Comparison of ENCODE assay signal across 20 cellular contexts in the genomic region with DNA sequence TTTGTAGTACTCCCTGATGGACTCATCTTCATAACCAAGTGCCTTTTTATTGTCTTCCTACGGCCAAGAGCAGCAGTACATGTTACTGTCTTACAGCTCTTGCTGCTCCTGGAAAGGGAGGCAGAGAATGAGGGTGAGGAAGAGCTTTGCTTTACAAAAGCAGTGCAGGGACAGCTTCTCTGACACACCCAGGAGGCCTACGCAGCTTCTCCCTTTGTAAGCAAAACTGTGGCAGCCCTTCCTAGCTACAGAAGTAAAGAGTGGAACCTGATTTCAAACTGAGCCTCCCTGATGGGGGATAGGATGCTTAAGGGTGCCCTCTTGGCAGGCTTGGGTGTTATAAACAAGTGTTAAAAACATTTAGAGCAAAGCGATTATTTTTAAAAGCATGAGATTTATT. TPM values are rescaled to one million over a fixed set of nuclear protein-coding genes. Genes with fewer than 3 reads are reported as not detected.
DNase-seq lines count a peak whose midpoint lies in the region; ATAC-seq lines count a peak whose summit lies in the region.
"Had no signal": no experiment of that assay in that cellular context is flagged by ENCODE, and none has a peak within 500 bp of the region (broad histone marks: within the 10 kb centered on the region; RNA-seq: fewer than 3 reads in every experiment).

No MANE protein-coding gene starts in this region.

- peaks cover 0 to 1% of the 10 kb centered on the region in 2 donors for H3K4me1 ChIP-seq in neuronal stem cell (ENCODE audit: control insufficient read depth in 2 of 2, insufficient read depth in 1 of 2, low read depth in 1 of 2, low read length in 2 of 2)
- H3K4me1 ChIP-seq: BE2C, Caco-2 had no signal

- peak; percentile 40 for DNase-seq in NCI-H1694 treated with DMSO at 0.1 percent for 48 hours (lab: John Stamatoyannopoulos, UW)
- DNase-seq in NCI-H1694 (lab: John Stamatoyannopoulos, UW): no peak
- DNase-seq in G401 (ENCODE audit: low spot score): peak; percentile 73
- peak; percentile 63 for DNase-seq in cerebellar cortex (ENCODE audit: low spot score)
- DNase-seq in neuronal stem cell (ENCODE audit: low spot score): no peak
- no peak for DNase-seq in 8988T
- no peak for DNase-seq in SIG-M5 treated with dmso at 0.1 percent for 504 hours (lab: John Stamatoyannopoulos, UW; ENCODE audit: unreplicated experiment)
- DNase-seq: BE2C; Caco-2; CD4-positive, alpha-beta T cell; DND-41; EL; GOT3; H7; HFFc6 had no signal

- no peak overlapping the region for H3K23ac ChIP-seq in neuronal stem cell (ENCODE audit: low read depth, low read length, poor library complexity)

- H2BK12ac ChIP-seq in neuronal stem cell (ENCODE audit: low read length): no peak overlapping the region

- no peak overlapping the region for H2BK15ac ChIP-seq in neuronal stem cell (ENCODE audit: low read length)

- H3K4me3 ChIP-seq in neuronal stem cell (ENCODE audit: low read length in 2 of 2): no peak overlapping the region

- no CpG with 5 or more reads among the region's 3 CpGs for WGBS in neuronal stem cell (ENCODE audit: extremely low coverage in 2 of 2, insufficient read length in 2 of 2, insufficient replicate concordance in 1 of 2), 2 donors

- H2AFZ ChIP-seq in neuronal stem cell (ENCODE audit: low read length): peak overlapping the region; percentile 9

- no peak overlapping the region for H4K91ac ChIP-seq in neuronal stem cell (ENCODE audit: low read depth, low read length, poor library complexity)

- no peak overlapping the region for H2BK5ac ChIP-seq in neuronal stem cell (ENCODE audit: low read length)

- no peaks in the 10 kb centered on the region for H3K79me1 ChIP-seq in neuronal stem cell (ENCODE audit: low read depth, low read length)

- H3K9ac ChIP-seq in neuronal stem cell (ENCODE audit: low read depth, low read length, poor library complexity): no peak overlapping the region

- H4K8ac ChIP-seq in neuronal stem cell (ENCODE audit: low read depth, low read length): no peak overlapping the region

- no peak overlapping the region for H3K27ac ChIP-seq in neuronal stem cell (replicated peaks; ENCODE audit: low read length)
- H3K27ac ChIP-seq: HL-60 had no signal

- in situ Hi-C loops in G401 (cut with HindIII; ENCODE audit: low sequenced_read_pairs): no loop called here

- H3K36me3 ChIP-seq in neuronal stem cell (replicated peaks in 1 of 2; ENCODE audit: control insufficient read depth in 2 of 2, insufficient read depth in 2 of 2, low read length in 2 of 2): no peaks in the 10 kb centered on the region
- H3K36me3 ChIP-seq: BE2C had no signal

- peaks cover 0 to 2% (median 0%) of the 10 kb centered on the region in 3 experiments for H3K27me3 ChIP-seq in neuronal stem cell (ENCODE audit: control insufficient read depth in 3 of 3, insufficient read depth in 3 of 3, low read depth in 1 of 3, low read length in 3 of 3)

- H2AK5ac ChIP-seq in neuronal stem cell (ENCODE audit: low read depth, low read length): no peak overlapping the region

- no peak for ATAC-seq in GM21390 (IDR thresholded peaks at IDR 0.05; ENCODE audit: unreplicated experiment)
- ATAC-seq: HCT116 had no signal

- no peak overlapping the region for H2BK120ac ChIP-seq in neuronal stem cell (ENCODE audit: low read depth, low read length)

- no peak overlapping the region for H3K4me2 ChIP-seq in neuronal stem cell (ENCODE audit: insufficient read depth, low read length, poor library complexity, severe bottlenecking)

- no peak overlapping the region for H3K18ac ChIP-seq in neuronal stem cell (ENCODE audit: low read length)

- H3K4ac ChIP-seq in neuronal stem cell (ENCODE audit: low read length): no peak overlapping the region

- H3K9me3 ChIP-seq in neuronal stem cell (replicated peaks in 1 of 2; ENCODE audit: control insufficient read depth in 2 of 2, insufficient read depth in 1 of 2, low read depth in 1 of 2, low read length in 2 of 2): no peaks in the 10 kb centered on the region
- H3K9me3 ChIP-seq: BE2C, Caco-2 had no signal

- H3K14ac ChIP-seq in neuronal stem cell (ENCODE audit: low read length): no peak overlapping the region

RNA-seq across cellular contexts. Expression of a gene that starts 18.6 kb away (rescaled TPM):
- total RNA-seq in G401 (2014; rRNA removed; shearing (Covaris generic)): not detected in 2 replicates
- 0.06 TPM for polyA plus RNA-seq in neuronal stem cell (2013, experiment 1 of 2)
- polyA plus RNA-seq in neuronal stem cell (2013, experiment 2 of 2): 0.03 TPM
- total RNA-seq: A172; CD4-positive, alpha-beta T cell; H7; HFFc6; HT1080 had no signal

Comparison
In these comparisons a context has a peak if more than half of its experiments do, and no peak if none do; other contexts are left out.
1. DNase-seq: peak in NCI-H1694 treated with DMSO at 0.1 percent for 48 hours (single experiment), G401 (single experiment) and cerebellar cortex (single experiment); none in NCI-H1694 (single experiment), neuronal stem cell (single experiment), 8988T (single experiment) and SIG-M5 treated with dmso at 0.1 percent for 504 hours (single experiment).